Comparison of ENCODE assay signal across 14 cellular contexts in genomic region chr2:17303054-17303453, GRCh38.
DNase-seq lines count a peak whose midpoint lies in the region; ATAC-seq, FAIRE-seq and TF ChIP-seq lines count a peak whose summit lies in the region.
"Had no signal": no experiment of that assay in that cellular context is flagged by ENCODE, and none has a peak within 500 bp of the region (broad histone marks: within the 10 kb centered on the region; RNA-seq: fewer than 3 reads in every experiment).

No MANE protein-coding gene starts in this region.

- H3K9me3 Mint-ChIP-seq in activated T-helper 2 cell treated with anti-CD3 and anti-CD28 coated beads, Interferon-gamma antibody, Interleukin-2, Interleukin-4, amounts not matched to agents 10 μg/mL and 5 μg/mL and 100 μg/mL, durations not matched to agents 14 hours and 24 hours and 36 hours, result no peaks in the 10 kb centered on the region
- H3K9me3 Mint-ChIP-seq: activated CD8-positive, alpha-beta T cell treated with anti-CD3 and anti-CD28 coated beads for 36 hours had no signal

- H3K27ac ChIP-seq in A549 (no peak overlapping the region), SJSA1 (peak overlapping the region; percentile 53), aorta (ENCODE audit: low read depth in 1 of 2, low read length in 2 of 2) (no peak overlapping the region)
- H3K27ac ChIP-seq: tibial nerve had no signal

- no peak overlapping the region for H3K4me2 ChIP-seq in A549

- H3K4me1 Mint-ChIP-seq in activated T-helper 2 cell treated with anti-CD3 and anti-CD28 coated beads, Interferon-gamma antibody, Interleukin-2, Interleukin-4, amounts not matched to agents 10 μg/mL and 5 μg/mL and 100 μg/mL, durations not matched to agents 14 hours and 24 hours and 36 hours (ENCODE audit: low read depth), result no peaks in the 10 kb centered on the region

- no peak for TF ChIP-seq CTCF in A549 (IDR thresholded peaks at IDR 0.05)
- TF ChIP-seq CTCF in fibroblast of villous mesenchyme (IDR thresholded peaks at IDR 0.05; ENCODE audit: insufficient read depth, low read depth, low read length), result no peak

- H3K9me3 ChIP-seq in A549, result no peaks in the 10 kb centered on the region
- H3K9me3 ChIP-seq in SJSA1 (replicated peaks), result no peaks in the 10 kb centered on the region
- H3K9me3 ChIP-seq in aorta (ENCODE audit: control insufficient read depth, low read length), result no peaks in the 10 kb centered on the region
- H3K9me3 ChIP-seq: tibial nerve had no signal

- TF ChIP-seq EP300 in A549 (IDR thresholded peaks at IDR 0.05), result no peak

- TF ChIP-seq RAD21 in A549 (conservative IDR thresholded peaks at IDR 0.05 in 1 of 2, IDR thresholded peaks at IDR 0.05 in 1 of 2), result no peak

- peaks cover 5% of the 10 kb centered on the region for H3K27me3 Mint-ChIP-seq in activated T-helper 2 cell treated with anti-CD3 and anti-CD28 coated beads, Interferon-gamma antibody, Interleukin-2, Interleukin-4, amounts not matched to agents 10 μg/mL and 5 μg/mL and 100 μg/mL, durations not matched to agents 14 hours and 24 hours and 36 hours (ENCODE audit: low read depth)
- H3K27me3 Mint-ChIP-seq: activated CD8-positive, alpha-beta T cell treated with anti-CD3 and anti-CD28 coated beads for 36 hours had no signal

- DNase-seq in A549 (ENCODE audit: low read depth in 1 of 2, low spot score in 1 of 2), result no peak
- peak; percentile 72 for DNase-seq in HS-27A (ENCODE audit: low read depth)
- DNase-seq in SJSA1 (ENCODE audit: low read depth in 1 of 2, low spot score in 2 of 2), result peak in 1 of 2 experiments; percentile 51
- peak; percentile 85 for DNase-seq in fibroblast of villous mesenchyme (ENCODE audit: low read depth)
- DNase-seq in activated T-helper 2 cell treated with anti-CD3 and anti-CD28 coated beads, Interferon-gamma antibody, Interleukin-2, Interleukin-4, amounts not matched to agents 10 μg/mL and 5 μg/mL and 100 μg/mL, durations not matched to agents 14 hours and 24 hours and 36 hours (ENCODE audit: low spot score), result no peak
- no peak for DNase-seq in activated CD8-positive, alpha-beta memory T cell treated with anti-CD3 and anti-CD28 coated beads, Interleukin-2, amount 50 U/mL, for 4 hours
- no peak for DNase-seq in aorta
- no peak for DNase-seq in NCI-H2081 (lab: John Stamatoyannopoulos, UW)
- DNase-seq: activated CD8-positive, alpha-beta T cell treated with anti-CD3 and anti-CD28 coated beads for 36 hours; activated gamma-delta T cell treated with Interleukin-2 at 50 U/mL for 16 hours; central memory CD4-positive, alpha-beta T cell; KG1; occipital lobe had no signal

- CTCF ChIA-PET in A549 (lab: Yijun Ruan, JAX), result no interaction called here

- ATAC-seq in A549, result peak in 1 of 2 experiments; percentile 52; a peak in 3 of 6 replicates
- no peak for ATAC-seq in aorta (ENCODE audit: low FRiP score)
- ATAC-seq: activated CD8-positive, alpha-beta T cell treated with anti-CD3 and anti-CD28 coated beads for 36 hours had no signal

- POLR2A ChIA-PET in A549 (lab: Yijun Ruan, JAX), result no interaction called here

- no peak overlapping the region for H3K27ac Mint-ChIP-seq in activated T-helper 2 cell treated with anti-CD3 and anti-CD28 coated beads, Interferon-gamma antibody, Interleukin-2, Interleukin-4, amounts not matched to agents 10 μg/mL and 5 μg/mL and 100 μg/mL, durations not matched to agents 14 hours and 24 hours and 36 hours
- H3K27ac Mint-ChIP-seq: activated CD8-positive, alpha-beta T cell treated with anti-CD3 and anti-CD28 coated beads for 36 hours had no signal

- no peak overlapping the region for H3K4me3 Mint-ChIP-seq in activated T-helper 2 cell treated with anti-CD3 and anti-CD28 coated beads, Interferon-gamma antibody, Interleukin-2, Interleukin-4, amounts not matched to agents 10 μg/mL and 5 μg/mL and 100 μg/mL, durations not matched to agents 14 hours and 24 hours and 36 hours (ENCODE audit: low read depth)
- H3K4me3 Mint-ChIP-seq: activated CD8-positive, alpha-beta T cell treated with anti-CD3 and anti-CD28 coated beads for 36 hours had no signal

- FAIRE-seq in A549 (lab: Jason Lieb, UNC), result no peak

- no peak for TF ChIP-seq POLR2A in A549 (IDR thresholded peaks at IDR 0.05; ENCODE audit: low read length)

- WGBS in A549 (ENCODE audit: missing lambda C conversion rate), result 34% methylated on average over 4 of the region's 4 CpGs
- 61% methylated on average over 4 of the region's 4 CpGs for WGBS in aorta, 2 donors

- H3K4me1 ChIP-seq in A549 (no peaks in the 10 kb centered on the region), SJSA1 (replicated peaks) (peaks cover 28% of the 10 kb centered on the region), aorta (ENCODE audit: control insufficient read depth in 1 of 2, insufficient read depth in 2 of 2, low read length in 2 of 2) (no peaks in the 10 kb centered on the region)
- H3K4me1 ChIP-seq: tibial nerve had no signal

- H3K36me3 ChIP-seq in SJSA1 (no peaks in the 10 kb centered on the region), aorta (ENCODE audit: control insufficient read depth in 1 of 2, insufficient read depth in 2 of 2, low read length in 1 of 2) (no peaks in the 10 kb centered on the region)
- H3K36me3 ChIP-seq: tibial nerve had no signal

- H3K4me3 ChIP-seq in A549 (no peak overlapping the region), SJSA1 (no peak overlapping the region), fibroblast of villous mesenchyme (ENCODE audit: low read depth, low read length) (no peak overlapping the region), aorta (ENCODE audit: low read length in 2 of 2) (no peak overlapping the region)
- H3K4me3 ChIP-seq: tibial nerve had no signal

- intact Hi-C loops in activated T-helper 2 cell treated with anti-CD3 and anti-CD28 coated beads, Interferon-gamma antibody, Interleukin-2, Interleukin-4, amounts not matched to agents 10 μg/mL and 5 μg/mL and 100 μg/mL, durations not matched to agents 14 hours and 24 hours and 36 hours (cut with micrococcal nuclease), result no loop called here
- intact Hi-C loops in aorta (cut with DNase I), result no loop called here

- H3K36me3 Mint-ChIP-seq in activated T-helper 2 cell treated with anti-CD3 and anti-CD28 coated beads, Interferon-gamma antibody, Interleukin-2, Interleukin-4, amounts not matched to agents 10 μg/mL and 5 μg/mL and 100 μg/mL, durations not matched to agents 14 hours and 24 hours and 36 hours (ENCODE audit: low read depth), result no peaks in the 10 kb centered on the region

- H3K27me3 ChIP-seq in SJSA1 (replicated peaks) (no peaks in the 10 kb centered on the region), aorta (ENCODE audit: control insufficient read depth in 1 of 2, insufficient read depth in 2 of 2, low read length in 1 of 2) (peaks cover 2 to 4% of the 10 kb centered on the region in 2 donors)
- H3K27me3 ChIP-seq: tibial nerve had no signal

TF ChIP-seq in A549, 52 proteins besides CTCF, POLR2A, EP300 and RAD21:
- no peak for TF ChIP-seq ZNF302 (CRISPR knock-in tag; IDR thresholded peaks at IDR 0.05)
- TF ChIP-seq ESRRA (IDR thresholded peaks at IDR 0.05; ENCODE audit: borderline replicate concordance, low read length), result no peak
- TF ChIP-seq FOSL2 (IDR thresholded peaks at IDR 0.05), result no peak
- TF ChIP-seq FOSL2 (CRISPR knock-in tag; IDR thresholded peaks at IDR 0.05), result peak; percentile 45; the same call in 1 of the 2 replicates
- TF ChIP-seq FOXS1 (CRISPR knock-in tag; IDR thresholded peaks at IDR 0.05), result 0 out of 2 replicates have a peak, but pooled peaks have one; percentile 37
TF ChIP-seq in A549: peak in this region for 2.

Comparison
In these comparisons a context has a peak if more than half of its experiments do, and no peak if none do; other contexts are left out.
1. DNase-seq: peak in HS-27A (single experiment) and fibroblast of villous mesenchyme (single experiment); none in A549 (0 of 2), activated T-helper 2 cell treated with anti-CD3 and anti-CD28 coated beads, Interferon-gamma antibody, Interleukin-2, Interleukin-4, amounts not matched to agents 10 μg/mL and 5 μg/mL and 100 μg/mL, durations not matched to agents 14 hours and 24 hours and 36 hours (single experiment), activated CD8-positive, alpha-beta memory T cell treated with anti-CD3 and anti-CD28 coated beads, Interleukin-2, amount 50 U/mL, for 4 hours (single experiment), aorta (0 of 2) and NCI-H2081 (0 of 2).